ENCODE assay signal across 8 cellular contexts in genomic region chr19:5903054-5903501, GRCh38. TPM values are rescaled to one million over a fixed set of nuclear protein-coding genes. Genes with fewer than 3 reads are reported as not detected.
DNase-seq lines count a peak whose midpoint lies in the region; ATAC-seq, FAIRE-seq and TF ChIP-seq lines count a peak whose summit lies in the region.

No MANE protein-coding gene starts in this region.

- H3K4me1 Mint-ChIP-seq in stimulated activated naive CD8-positive, alpha-beta T cell treated with anti-CD3 and anti-CD28 coated beads, Interleukin-15, amount 100 ng/mL, for 72 hours, result peaks cover 66% of the 10 kb centered on the region

- H3K27ac Mint-ChIP-seq in activated naive CD4-positive, alpha-beta T cell treated with anti-CD3 and anti-CD28 coated beads, Interleukin-2, amount 50 U/mL, for 72 hours, result peak overlapping the region; percentile 100
- H3K27ac Mint-ChIP-seq in stimulated activated naive CD8-positive, alpha-beta T cell treated with anti-CD3 and anti-CD28 coated beads, Interleukin-15, amount 100 ng/mL, for 72 hours, result peak overlapping the region; percentile 99 to 100

- H3K27me3 Mint-ChIP-seq in stimulated activated naive CD8-positive, alpha-beta T cell treated with anti-CD3 and anti-CD28 coated beads, Interleukin-15, amount 100 ng/mL, for 72 hours, result no peaks in the 10 kb centered on the region

- no peak for TF ChIP-seq POLR2A in A549 (IDR thresholded peaks at IDR 0.05; ENCODE audit: low read length)

- DNase-seq in A549 (ENCODE audit: low read depth in 1 of 2, low spot score in 1 of 2) (no peak), HCEC 1CT (peak; percentile 51), cortex of kidney (lab: John Stamatoyannopoulos, UW) (no peak), SKM-1 (lab: John Stamatoyannopoulos, UW; ENCODE audit: unreplicated experiment) (no peak)
- DNase-seq in activated naive CD4-positive, alpha-beta T cell treated with anti-CD3 and anti-CD28 coated beads, Interleukin-2, amount 50 U/mL, for 72 hours (ENCODE audit: low spot score in 2 of 2), result no peak
- DNase-seq in stimulated activated naive CD8-positive, alpha-beta T cell treated with anti-CD3 and anti-CD28 coated beads, Interleukin-15, amount 100 ng/mL, for 72 hours, result peak in 1 of 2 donors; percentile 23

- FAIRE-seq in A549 (lab: Jason Lieb, UNC), result no peak

- H3K4me3 ChIP-seq in A549, result peak overlapping the region; percentile 99
- H3K4me3 ChIP-seq in iPS-18c (ENCODE audit: insufficient read depth, low read depth, low read length), result peak overlapping the region; percentile 99

- peak overlapping the region; percentile 95 to 98 for H3K27ac ChIP-seq in A549

- peaks cover 14 to 15% of the 10 kb centered on the region in 2 donors for H3K36me3 Mint-ChIP-seq in activated naive CD4-positive, alpha-beta T cell treated with anti-CD3 and anti-CD28 coated beads, Interleukin-2, amount 50 U/mL, for 72 hours

- H3K9me3 ChIP-seq in A549, result no peaks in the 10 kb centered on the region
- H3K9me3 ChIP-seq in iPS-18c (ENCODE audit: control insufficient read depth, insufficient read depth, low read length), result no peaks in the 10 kb centered on the region

- TF ChIP-seq EP300 in A549 (IDR thresholded peaks at IDR 0.05), result no peak

- no peak for ATAC-seq in A549
- ATAC-seq in activated naive CD4-positive, alpha-beta T cell treated with anti-CD3 and anti-CD28 coated beads, Interleukin-2, amount 50 U/mL, for 72 hours, result no peak
- no peak for ATAC-seq in stimulated activated naive CD8-positive, alpha-beta T cell treated with anti-CD3 and anti-CD28 coated beads, Interleukin-15, amount 100 ng/mL, for 72 hours
- ATAC-seq in HG03159 (IDR thresholded peaks at IDR 0.05; ENCODE audit: unreplicated experiment), result no peak

- peak overlapping the region; percentile 98 to 99 for H3K4me3 Mint-ChIP-seq in stimulated activated naive CD8-positive, alpha-beta T cell treated with anti-CD3 and anti-CD28 coated beads, Interleukin-15, amount 100 ng/mL, for 72 hours

- 3% methylated on average over 9 of the region's 12 CpGs for WGBS in A549 (ENCODE audit: missing lambda C conversion rate)

- CTCF ChIA-PET in A549 (lab: Yijun Ruan, JAX), result interaction anchor here (0.9 to 4.4 kb wide), 5 partner anchors 11 to 119 kb away, joined by 3 to 37 read pairs (median 4); no protein-coding TSS in a partner anchor

- H3K9me3 Mint-ChIP-seq in activated naive CD4-positive, alpha-beta T cell treated with anti-CD3 and anti-CD28 coated beads, Interleukin-2, amount 50 U/mL, for 72 hours, result no peaks in the 10 kb centered on the region
- H3K9me3 Mint-ChIP-seq in stimulated activated naive CD8-positive, alpha-beta T cell treated with anti-CD3 and anti-CD28 coated beads, Interleukin-15, amount 100 ng/mL, for 72 hours, result no peaks in the 10 kb centered on the region

- no peak for TF ChIP-seq RAD21 in A549 (conservative IDR thresholded peaks at IDR 0.05 in 1 of 2, IDR thresholded peaks at IDR 0.05 in 1 of 2)

- H3K4me1 ChIP-seq in A549, result peaks cover 5% of the 10 kb centered on the region; the same call in 1 of the 3 replicates

- TF ChIP-seq CTCF in A549 (IDR thresholded peaks at IDR 0.05), result no peak

- peak overlapping the region; percentile 73 for H3K4me2 ChIP-seq in A549

- POLR2A ChIA-PET in A549 (lab: Yijun Ruan, JAX), result interaction anchor here (1.0 to 2.7 kb wide), 4 partner anchors 75 to 213 kb away, joined by 3 to 42 read pairs (median 5); partner anchors contain the start of gene RPL36

TF ChIP-seq in A549, 52 proteins besides CTCF, POLR2A, EP300 and RAD21:
- TF ChIP-seq CBX2 (IDR thresholded peaks at IDR 0.05; ENCODE audit: borderline replicate concordance, low read depth) (no peak), FOSL2 (IDR thresholded peaks at IDR 0.05) (no peak), FOSL2 (CRISPR knock-in tag; IDR thresholded peaks at IDR 0.05) (0 out of 2 replicates have a peak, but pooled peaks have one; percentile 7), NPAS2 (CRISPR knock-in tag; IDR thresholded peaks at IDR 0.05; ENCODE audit: borderline replicate concordance) (no peak), MAZ (IDR thresholded peaks at IDR 0.05; ENCODE audit: borderline replicate concordance, low read depth, low read length) (no peak)
- TF ChIP-seq, protein P1, sequence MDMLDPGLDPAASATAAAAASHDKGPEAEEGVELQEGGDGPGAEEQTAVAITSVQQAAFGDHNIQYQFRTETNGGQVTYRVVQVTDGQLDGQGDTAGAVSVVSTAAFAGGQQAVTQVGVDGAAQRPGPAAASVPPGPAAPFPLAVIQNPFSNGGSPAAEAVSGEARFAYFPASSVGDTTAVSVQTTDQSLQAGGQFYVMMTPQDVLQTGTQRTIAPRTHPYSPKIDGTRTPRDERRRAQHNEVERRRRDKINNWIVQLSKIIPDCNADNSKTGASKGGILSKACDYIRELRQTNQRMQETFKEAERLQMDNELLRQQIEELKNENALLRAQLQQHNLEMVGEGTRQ (IDR thresholded peaks at IDR 0.05), result no peak

RNA-seq across cellular contexts. Expression of gene NDUFA11, which starts 0.5 kb away (rescaled TPM):
- 75.0 and 98.5 TPM in 2 replicates for polyA plus RNA-seq in A549 (2011; rRNA removed)
- 546 and 604 TPM in 2 replicates for polyA plus RNA-seq in A549 (2012; cell fraction: cytosol; rRNA removed)
- 406 and 515 TPM in 2 replicates for polyA plus RNA-seq in A549 (2012; cell fraction: nucleus; rRNA removed)
- 170 to 173 TPM (median 171 TPM) in 3 replicates for polyA plus RNA-seq in A549 (2017; fragmentation: RNase III; extraction: RNeasy Plus Mini Kit Qiagen cat#74134 plus additional on column Dnase treatment)
- 8.8 and 13.7 TPM in 2 replicates for polyA minus RNA-seq in A549 (2011; rRNA and poly(A)+ RNA removed)
- total RNA-seq in activated naive CD4-positive, alpha-beta T cell treated with anti-CD3 and anti-CD28 coated beads, Interleukin-2, amount 50 U/mL, for 72 hours, result 100 to 1,000 TPM; 206 to 224 TPM

RNA-seq across cellular contexts. Expression of gene VMAC, which starts 1.6 kb away (rescaled TPM):
- 1.1 and 1.5 TPM in 2 replicates for polyA plus RNA-seq in A549 (2011; rRNA removed)
- polyA plus RNA-seq in A549 (2012; cell fraction: cytosol; rRNA removed), result 0.73 and 1.0 TPM in 2 replicates
- polyA plus RNA-seq in A549 (2012; cell fraction: nucleus; rRNA removed), result 3.3 and 3.7 TPM in 2 replicates
- polyA plus RNA-seq in A549 (2017; fragmentation: RNase III; extraction: RNeasy Plus Mini Kit Qiagen cat#74134 plus additional on column Dnase treatment), result 0.79 to 1.6 TPM (median 1.4 TPM) in 3 replicates
- polyA minus RNA-seq in A549 (2011; rRNA and poly(A)+ RNA removed), result 1.1 and 1.2 TPM in 2 replicates
- total RNA-seq in activated naive CD4-positive, alpha-beta T cell treated with anti-CD3 and anti-CD28 coated beads, Interleukin-2, amount 50 U/mL, for 72 hours, result 1 to 10 TPM; 3.8 to 3.9 TPM

RNA-seq across cellular contexts. Expression of gene CAPS, which starts 11.0 kb away (rescaled TPM):
- polyA plus RNA-seq in A549 (2011; rRNA removed) (1.2 and 1.4 TPM in 2 replicates), A549 (2017; fragmentation: RNase III; extraction: RNeasy Plus Mini Kit Qiagen cat#74134 plus additional on column Dnase treatment) (1.5 to 2.0 TPM (median 1.7 TPM) in 3 replicates)
- 1.3 and 1.7 TPM in 2 replicates for polyA plus RNA-seq in A549 (2012; cell fraction: cytosol; rRNA removed)
- polyA plus RNA-seq in A549 (2012; cell fraction: nucleus; rRNA removed), result 9.3 and 9.4 TPM in 2 replicates
- polyA minus RNA-seq in A549 (2011; rRNA and poly(A)+ RNA removed), result 0.50 and 0.97 TPM in 2 replicates
- total RNA-seq in activated naive CD4-positive, alpha-beta T cell treated with anti-CD3 and anti-CD28 coated beads, Interleukin-2, amount 50 U/mL, for 72 hours, result 1 to 10 TPM; 5.1 to 6.0 TPM

RNA-seq across cellular contexts. Expression of gene FUT5, which starts 32.7 kb away (rescaled TPM):
- polyA plus RNA-seq in A549 (2011; rRNA removed), result 0.04 TPM in 1 of 2 replicates, not detected in the other
- polyA plus RNA-seq in A549 (2012; cell fraction: cytosol; rRNA removed), result 0.01 TPM in 1 of 2 replicates, not detected in the other
- polyA plus RNA-seq in A549 (2012; cell fraction: nucleus; rRNA removed), result 0.02 TPM in 1 of 2 replicates, not detected in the other
- not detected in 3 replicates for polyA plus RNA-seq in A549 (2017; fragmentation: RNase III; extraction: RNeasy Plus Mini Kit Qiagen cat#74134 plus additional on column Dnase treatment)
- polyA minus RNA-seq in A549 (2011; rRNA and poly(A)+ RNA removed), result 0.08 TPM in 1 of 2 replicates, not detected in the other
- under 1 TPM; 0.23 to 0.36 TPM for total RNA-seq in activated naive CD4-positive, alpha-beta T cell treated with anti-CD3 and anti-CD28 coated beads, Interleukin-2, amount 50 U/mL, for 72 hours

RNA-seq across cellular contexts. Expression of gene FUT3, which starts 51.8 kb away (rescaled TPM):
- 0.09 and 0.20 TPM in 2 replicates for polyA plus RNA-seq in A549 (2011; rRNA removed)
- 0.03 and 0.04 TPM in 2 replicates for polyA plus RNA-seq in A549 (2012; cell fraction: cytosol; rRNA removed)
- polyA plus RNA-seq in A549 (2012; cell fraction: nucleus; rRNA removed), result 0.20 and 0.59 TPM in 2 replicates
- polyA plus RNA-seq in A549 (2017; fragmentation: RNase III; extraction: RNeasy Plus Mini Kit Qiagen cat#74134 plus additional on column Dnase treatment), result 0.09 TPM in 1 of 3 replicates, not detected in the others
- not detected in 2 replicates for polyA minus RNA-seq in A549 (2011; rRNA and poly(A)+ RNA removed)
- total RNA-seq in activated naive CD4-positive, alpha-beta T cell treated with anti-CD3 and anti-CD28 coated beads, Interleukin-2, amount 50 U/mL, for 72 hours, result under 1 TPM in 1 of 2 donors, not detected in 1; 0.32 TPM
